1 cellular context compared by ENCODE assay signal in the genomic region with DNA sequence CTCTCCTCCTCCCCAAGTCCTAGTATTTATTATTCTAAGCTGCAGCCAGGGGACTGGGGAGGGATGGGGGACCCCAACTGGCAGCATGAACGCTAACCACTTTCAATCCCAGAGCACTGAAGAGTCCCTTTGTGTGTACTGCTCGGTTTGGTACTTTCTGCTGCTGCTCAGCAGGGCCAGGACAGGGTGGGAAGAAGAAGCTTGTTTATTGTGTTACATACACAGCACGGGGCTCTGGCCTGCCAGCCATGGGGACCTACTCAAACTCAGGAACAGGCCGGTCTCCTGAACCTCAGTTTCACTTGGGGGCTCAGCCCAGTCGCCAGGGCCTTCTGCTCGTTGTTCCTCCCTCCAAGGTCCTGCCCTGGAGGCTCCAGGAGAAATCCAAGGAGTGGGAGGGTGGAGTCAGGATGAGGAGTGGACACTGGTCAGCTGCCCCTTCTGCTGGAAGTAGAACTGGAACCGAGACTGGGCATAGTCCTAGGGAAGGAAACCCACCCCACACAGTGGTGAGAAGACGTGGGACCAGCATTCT.
TF ChIP-seq lines count a peak whose summit lies in the region.

No MANE protein-coding gene starts in this region.

TF ChIP-seq in IMR-90, 13 proteins besides CTCF, POLR2A, EP300 and RAD21:
- TF ChIP-seq, protein P1, sequence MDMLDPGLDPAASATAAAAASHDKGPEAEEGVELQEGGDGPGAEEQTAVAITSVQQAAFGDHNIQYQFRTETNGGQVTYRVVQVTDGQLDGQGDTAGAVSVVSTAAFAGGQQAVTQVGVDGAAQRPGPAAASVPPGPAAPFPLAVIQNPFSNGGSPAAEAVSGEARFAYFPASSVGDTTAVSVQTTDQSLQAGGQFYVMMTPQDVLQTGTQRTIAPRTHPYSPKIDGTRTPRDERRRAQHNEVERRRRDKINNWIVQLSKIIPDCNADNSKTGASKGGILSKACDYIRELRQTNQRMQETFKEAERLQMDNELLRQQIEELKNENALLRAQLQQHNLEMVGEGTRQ (IDR thresholded peaks at IDR 0.05; ENCODE audit: low read depth, low read length), result no peak
- no peak for TF ChIP-seq FOS (IDR thresholded peaks at IDR 0.05; ENCODE audit: low read depth, low read length)
- TF ChIP-seq, protein P2, sequence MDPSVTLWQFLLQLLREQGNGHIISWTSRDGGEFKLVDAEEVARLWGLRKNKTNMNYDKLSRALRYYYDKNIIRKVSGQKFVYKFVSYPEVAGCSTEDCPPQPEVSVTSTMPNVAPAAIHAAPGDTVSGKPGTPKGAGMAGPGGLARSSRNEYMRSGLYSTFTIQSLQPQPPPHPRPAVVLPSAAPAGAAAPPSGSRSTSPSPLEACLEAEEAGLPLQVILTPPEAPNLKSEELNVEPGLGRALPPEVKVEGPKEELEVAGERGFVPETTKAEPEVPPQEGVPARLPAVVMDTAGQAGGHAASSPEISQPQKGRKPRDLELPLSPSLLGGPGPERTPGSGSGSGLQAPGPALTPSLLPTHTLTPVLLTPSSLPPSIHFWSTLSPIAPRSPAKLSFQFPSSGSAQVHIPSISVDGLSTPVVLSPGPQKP (IDR thresholded peaks at IDR 0.05; ENCODE audit: borderline replicate concordance, low read depth, low read length), result no peak
- TF ChIP-seq CHD1 (IDR thresholded peaks at IDR 0.05; ENCODE audit: low read depth, low read length), result no peak
- TF ChIP-seq RCOR1 (IDR thresholded peaks at IDR 0.05; ENCODE audit: insufficient replicate concordance, low read length), result no peak
- TF ChIP-seq BHLHE40 (IDR thresholded peaks at IDR 0.05; ENCODE audit: low read depth, low read length), result no peak
- no peak for TF ChIP-seq CEBPB (IDR thresholded peaks at IDR 0.05; ENCODE audit: low read depth, low read length)
- no peak for TF ChIP-seq MAZ (IDR thresholded peaks at IDR 0.05; ENCODE audit: borderline replicate concordance, low read depth, low read length)
TF ChIP-seq in IMR-90: peak in this region for 0.
